24 cellular contexts compared by ENCODE assay signal in the genomic region with DNA sequence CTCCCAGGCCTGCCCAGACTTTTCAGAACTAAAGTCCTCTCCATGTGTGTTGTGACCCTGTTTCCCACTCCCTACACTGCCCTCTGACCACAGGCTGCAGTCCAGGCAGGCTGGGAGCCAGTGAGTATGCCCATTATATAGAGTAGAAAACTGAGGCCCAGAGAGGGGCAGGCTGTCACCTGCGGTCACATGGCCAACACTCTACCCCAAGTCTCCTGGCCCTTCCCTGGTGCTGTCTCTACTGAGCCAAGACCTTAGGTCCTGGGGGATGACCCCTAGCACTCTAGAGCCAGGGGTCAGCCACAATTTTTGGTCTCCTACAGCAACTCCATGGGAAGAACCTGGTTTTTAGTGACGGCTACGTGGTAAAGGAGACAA.
"Had no signal": no experiment of that assay in that cellular context is flagged by ENCODE, and none has a peak within 500 bp of the region (broad histone marks: within the 10 kb centered on the region; RNA-seq: fewer than 3 reads in every experiment).

No MANE protein-coding gene starts in this region.

- H3K27me3 Mint-ChIP-seq: activated naive CD8-positive, alpha-beta T cell; stimulated activated memory B cell treated with anti-CD40 and anti-IgM and Interleukin-4, amounts not matched to agents 10 μg/mL and 1 μg/mL and 100 μg/mL, for 72 hours had no signal

- H3K4me3 Mint-ChIP-seq: activated naive CD8-positive, alpha-beta T cell; activated T-helper 1 cell treated with anti-CD3 and anti-CD28 coated beads, Interleukin-12 subunit alpha, Interleukin-12 subunit beta, Interleukin-2, Interleukin-4 antibody, amounts not matched to agents 30 ng/mL and 10 ng/mL and 1 ng/mL, durations not matched to agents 14 hours and 24 hours and 36 hours; stimulated activated memory B cell treated with anti-CD40 and anti-IgM and Interleukin-4, amounts not matched to agents 10 μg/mL and 1 μg/mL and 100 μg/mL, for 72 hours had no signal

- H3K9me3 Mint-ChIP-seq: activated T-helper 1 cell treated with anti-CD3 and anti-CD28 coated beads, Interleukin-12 subunit alpha, Interleukin-12 subunit beta, Interleukin-2, Interleukin-4 antibody, amounts not matched to agents 30 ng/mL and 10 ng/mL and 1 ng/mL, durations not matched to agents 14 hours and 24 hours and 36 hours; stimulated activated memory B cell treated with anti-CD40 and anti-IgM and Interleukin-4, amounts not matched to agents 10 μg/mL and 1 μg/mL and 100 μg/mL, for 72 hours had no signal

- H3K27ac Mint-ChIP-seq: activated naive CD8-positive, alpha-beta T cell; activated T-helper 1 cell treated with anti-CD3 and anti-CD28 coated beads, Interleukin-12 subunit alpha, Interleukin-12 subunit beta, Interleukin-2, Interleukin-4 antibody, amounts not matched to agents 30 ng/mL and 10 ng/mL and 1 ng/mL, durations not matched to agents 14 hours and 24 hours and 36 hours had no signal

- ATAC-seq: body of pancreas; pancreas; stimulated activated memory B cell treated with anti-CD40 and anti-IgM and Interleukin-4, amounts not matched to agents 10 μg/mL and 1 μg/mL and 100 μg/mL, for 72 hours had no signal

- H3K27ac ChIP-seq: body of pancreas, cardiac muscle cell, coronary artery, pancreas, psoas muscle, thoracic aorta, VCaP had no signal

- DNase-seq: activated CD4-positive, alpha-beta T cell treated with anti-CD3 and anti-CD28 coated beads for 4 hours; activated CD4-positive, alpha-beta T cell treated with anti-CD3 and anti-CD28 coated beads, Interleukin-2, amount 50 U/mL, for 4 hours; activated gamma-delta T cell; activated T-cell treated with anti-CD3 and anti-CD28 coated beads for 4 hours; anterior cingulate cortex; body of pancreas; dorsolateral prefrontal cortex; effector memory CD4-positive, alpha-beta T cell; kidney glomerular epithelial cell; mammary epithelial cell; nucleus accumbens; pancreas; psoas muscle; stimulated activated CD4-positive, alpha-beta T cell treated with anti-CD3 and anti-CD28 coated beads, Interleukin-1b, Interleukin-23, amount 100 ng/mL, for 48 hours; stimulated activated CD4-positive, alpha-beta T cell treated with anti-CD3 and anti-CD28 coated beads, Interleukin-4, amount 100 ng/mL, for 4 hours; stimulated activated CD8-positive, alpha-beta memory T cell treated with anti-CD3 and anti-CD28 coated beads, Interleukin-4, amount 100 ng/mL, for 48 hours; trophoblast cell had no signal
